ENCODE assay signal across 8 cellular contexts in genomic region chr19:56404705-56405056, GRCh38. TPM values are rescaled to one million over a fixed set of nuclear protein-coding genes. Genes with fewer than 3 reads are reported as not detected.
DNase-seq lines count a peak whose midpoint lies in the region; ATAC-seq, FAIRE-seq and TF ChIP-seq lines count a peak whose summit lies in the region.

No MANE protein-coding gene starts in this region.

- peaks cover 9 to 35% of the 10 kb centered on the region in 2 experiments for H3K36me3 ChIP-seq in mesenchymal stem cell (ENCODE audit: control insufficient read depth in 1 of 2, insufficient read depth in 2 of 2, low read depth in 1 of 2, low read length in 2 of 2)

- H3K4me3 ChIP-seq in AG10803 (ENCODE audit: low read length), result peak overlapping the region; percentile 95
- peak overlapping the region; percentile 80 to 99 for H3K4me3 ChIP-seq in mesenchymal stem cell (ENCODE audit: insufficient read depth in 1 of 2, low read depth in 1 of 2, low read length in 2 of 2)

- H3K9me3 ChIP-seq in mesenchymal stem cell (ENCODE audit: control insufficient read depth, low read length), result peaks cover 54% of the 10 kb centered on the region

- peak; percentile 3 for DNase-seq in AG10803 (ENCODE audit: low read depth)
- DNase-seq in mesenchymal stem cell, result no peak
- DNase-seq in frontal cortex (ENCODE audit: low spot score in 2 of 2), result no peak
- no peak for DNase-seq in AML-193 (lab: John Stamatoyannopoulos, UW)
- DNase-seq in AG08396 (ENCODE audit: low spot score), result no peak

- peak overlapping the region; percentile 94 for H2AFZ ChIP-seq in mesenchymal stem cell (ENCODE audit: low read depth, low read length)

- peaks cover 18% of the 10 kb centered on the region for H3K79me1 ChIP-seq in mesenchymal stem cell (replicated peaks; ENCODE audit: low read length, poor library complexity, severe bottlenecking)

- peak overlapping the region; percentile 99 for H3K27ac ChIP-seq in angular gyrus (ENCODE audit: low read depth, low read length)
- no peak overlapping the region for H3K27ac ChIP-seq in mesenchymal stem cell (ENCODE audit: low read length, poor library complexity, severe bottlenecking)

- no peak overlapping the region for H2BK12ac ChIP-seq in mesenchymal stem cell (ENCODE audit: low read length in 2 of 2)

- peak overlapping the region in 1 of 2 experiments; percentile 95 for H3K18ac ChIP-seq in mesenchymal stem cell (ENCODE audit: low read depth in 1 of 2, low read length in 2 of 2)

- H4K91ac ChIP-seq in mesenchymal stem cell (ENCODE audit: low read length), result no peak overlapping the region

- peak overlapping the region; percentile 93 for H3K9ac ChIP-seq in mesenchymal stem cell (ENCODE audit: low read length)

- no peak overlapping the region for H2BK120ac ChIP-seq in mesenchymal stem cell (ENCODE audit: low read depth, low read length)

- no peak overlapping the region for H2BK15ac ChIP-seq in mesenchymal stem cell (ENCODE audit: low read depth, poor library complexity, severe bottlenecking)

- ATAC-seq in HG03064 (IDR thresholded peaks at IDR 0.05; ENCODE audit: low read depth, unreplicated experiment) (peak; percentile 9), GM21390 (IDR thresholded peaks at IDR 0.05; ENCODE audit: unreplicated experiment) (no peak)

- no peak overlapping the region for H2BK5ac ChIP-seq in mesenchymal stem cell (ENCODE audit: low read depth, low read length, poor library complexity, severe bottlenecking)

- no peak for TF ChIP-seq CTCF in AG10803 (conservative IDR thresholded peaks at IDR 0.05; ENCODE audit: low read length)

- H3K14ac ChIP-seq in mesenchymal stem cell (ENCODE audit: low read length in 2 of 2), result peak overlapping the region in 1 of 2 experiments; percentile 90

- peaks cover 7% of the 10 kb centered on the region for H3K4me1 ChIP-seq in mesenchymal stem cell (ENCODE audit: control insufficient read depth, insufficient read depth, low read depth, low read length)

- WGBS in mesenchymal stem cell, result 77% methylated on average over 9 of the region's 9 CpGs

- no peak for FAIRE-seq in frontal cortex (lab: Jason Lieb, UNC)

- H3K4me2 ChIP-seq in mesenchymal stem cell (ENCODE audit: low read length, poor library complexity, severe bottlenecking), result peak overlapping the region; percentile 58

- H2AK5ac ChIP-seq in mesenchymal stem cell (ENCODE audit: low read length, severe bottlenecking), result no peak overlapping the region

- H3K23ac ChIP-seq in mesenchymal stem cell (ENCODE audit: low read length in 2 of 2), result no peak overlapping the region

- no peak overlapping the region for H4K8ac ChIP-seq in mesenchymal stem cell (ENCODE audit: low read length)

- peak overlapping the region in 1 of 2 experiments; percentile 82 for H3K4ac ChIP-seq in mesenchymal stem cell (ENCODE audit: low read depth in 1 of 2, low read length in 2 of 2)

- no peaks in the 10 kb centered on the region for H3K27me3 ChIP-seq in mesenchymal stem cell (ENCODE audit: control insufficient read depth in 1 of 2, insufficient read depth in 1 of 2, low read length in 2 of 2)

RNA-seq across cellular contexts. Expression of gene ZNF583, which starts 0.5 kb away (rescaled TPM):
- polyA plus RNA-seq in mesenchymal stem cell (2013, experiment 1 of 2), result 3.4 TPM
- 3.6 TPM for polyA plus RNA-seq in mesenchymal stem cell (2013, experiment 2 of 2)
- total RNA-seq in frontal cortex, result 55.4 TPM

RNA-seq across cellular contexts. Expression of gene ZNF582, which starts 11.3 kb away (rescaled TPM):
- polyA plus RNA-seq in mesenchymal stem cell (2013, experiment 1 of 2), result 2.5 TPM
- polyA plus RNA-seq in mesenchymal stem cell (2013, experiment 2 of 2), result 2.6 TPM
- total RNA-seq in frontal cortex, result 4.5 TPM
